21 cellular contexts compared by ENCODE assay signal in the genomic region with DNA sequence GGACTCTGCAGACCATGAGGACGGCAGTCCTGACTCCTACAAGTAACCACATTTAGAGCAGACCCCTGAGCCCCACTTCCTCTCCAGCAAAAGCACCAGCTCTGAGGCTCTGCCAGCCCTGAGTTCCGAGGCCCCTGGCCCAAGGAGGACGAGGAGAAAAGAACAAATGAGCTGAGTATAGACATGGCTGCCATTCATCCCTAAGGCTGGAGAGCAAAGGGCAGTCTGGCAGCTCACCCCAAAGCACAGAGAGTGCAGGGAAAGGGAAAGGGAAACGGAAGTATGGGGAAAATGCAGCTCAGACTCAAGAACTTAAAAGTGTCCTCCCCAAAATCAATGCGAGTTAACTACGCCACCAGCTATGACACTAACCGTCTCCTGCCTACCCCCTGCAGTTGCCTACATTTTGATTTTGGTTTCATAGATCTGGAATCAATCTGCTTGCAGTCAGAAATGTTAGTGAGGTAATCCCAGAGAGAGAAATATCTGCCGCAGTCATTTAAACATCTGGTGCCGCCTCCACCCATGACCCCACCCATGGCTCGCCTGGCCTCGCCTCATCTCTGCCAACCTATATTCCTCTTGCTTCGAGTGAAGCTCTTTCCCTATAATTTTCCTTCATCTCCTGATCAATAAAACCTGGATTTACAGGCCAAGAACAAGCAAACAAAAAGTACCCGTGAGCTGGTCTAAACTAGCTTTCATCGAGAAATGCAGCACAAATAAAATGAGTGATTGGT.
"Had no signal": no experiment of that assay in that cellular context is flagged by ENCODE, and none has a peak within 500 bp of the region (broad histone marks: within the 10 kb centered on the region; RNA-seq: fewer than 3 reads in every experiment).

No MANE protein-coding gene starts in this region.

- H3K4me3 ChIP-seq: left lung, SJCRH30, tibial nerve had no signal

- H3K4me1 Mint-ChIP-seq: activated naive CD4-positive, alpha-beta T cell treated with anti-CD3 and anti-CD28 coated beads, Interleukin-2, amount 10 ng/mL, durations not matched to agents 7 days and 5 days; naive thymus-derived CD4-positive, alpha-beta T cell had no signal

- H3K27ac Mint-ChIP-seq: activated naive CD4-positive, alpha-beta T cell treated with anti-CD3 and anti-CD28 coated beads, Interleukin-2, amount 10 ng/mL, durations not matched to agents 7 days and 5 days; naive thymus-derived CD4-positive, alpha-beta T cell; stimulated activated naive CD8-positive, alpha-beta T cell treated with anti-CD3 and anti-CD28 coated beads, Interleukin-15, Interleukin-2, amounts not matched to agents 100 ng/mL and 50 ng/mL, for 24 hours; T-helper 1 cell treated with Interleukin-12 subunit alpha and Interleukin-12 subunit beta and Interleukin-4 antibody, amounts not matched to agents 30 μg/mL and 1 μg/mL, for 36 hours had no signal

- H3K9me3 ChIP-seq: left lung, SJCRH30, tibial nerve had no signal

- H3K36me3 ChIP-seq: left lung, SJCRH30, tibial nerve had no signal

- H3K9ac ChIP-seq: parathyroid adenoma had no signal

- H3K4me3 Mint-ChIP-seq: activated naive CD4-positive, alpha-beta T cell treated with anti-CD3 and anti-CD28 coated beads, Interleukin-2, amount 10 ng/mL, durations not matched to agents 7 days and 5 days; naive thymus-derived CD4-positive, alpha-beta T cell; stimulated activated naive CD8-positive, alpha-beta T cell treated with anti-CD3 and anti-CD28 coated beads, Interleukin-15, Interleukin-2, amounts not matched to agents 100 ng/mL and 50 ng/mL, for 24 hours; T-helper 1 cell treated with Interleukin-12 subunit alpha and Interleukin-12 subunit beta and Interleukin-4 antibody, amounts not matched to agents 30 μg/mL and 1 μg/mL, for 36 hours had no signal

- H3K27me3 ChIP-seq: left lung, tibial nerve had no signal

- H3K36me3 Mint-ChIP-seq: activated naive CD4-positive, alpha-beta T cell treated with anti-CD3 and anti-CD28 coated beads, Interleukin-2, amount 10 ng/mL, durations not matched to agents 7 days and 5 days; naive thymus-derived CD4-positive, alpha-beta T cell had no signal

- DNase-seq: activated CD4-positive, alpha-beta T cell treated with anti-CD3 and anti-CD28 coated beads, Interleukin-2, amount 50 U/mL, for 1 hour; activated CD4-positive, CD25-positive, alpha-beta regulatory T cell treated with anti-CD3 and anti-CD28 coated beads, Interleukin-2, amount 50 U/mL, for 72 hours; activated CD8-positive, alpha-beta memory T cell treated with anti-CD3 and anti-CD28 coated beads, Interleukin-2, amount 50 U/mL, for 4 hours; activated effector memory CD4-positive, alpha-beta T cell treated with Interleukin-2 at 50 U/mL for 16 hours; activated naive CD4-positive, alpha-beta T cell treated with anti-CD3 and anti-CD28 coated beads, Interleukin-2, amount 10 ng/mL, durations not matched to agents 7 days and 5 days; activated T-cell treated with anti-CD3 and anti-CD28 coated beads, Interleukin-2, amount 50 U/mL, for 48 hours; aorta; dermis blood vessel endothelial cell; effector memory CD4-positive, alpha-beta T cell; foreskin keratinocyte; glutamatergic neuron; kidney; left lung; naive thymus-derived CD4-positive, alpha-beta T cell; SJCRH30; stimulated activated CD4-positive, alpha-beta T cell treated with anti-CD3 and anti-CD28 coated beads, Interleukin-15, amount 100 ng/mL, for 24 hours; stimulated activated CD4-positive, alpha-beta T cell treated with anti-CD3 and anti-CD28 coated beads, Interleukin-2, amount 100 ng/mL, for 48 hours had no signal

- H3K27ac ChIP-seq: foreskin keratinocyte, left lung, parathyroid adenoma, SJCRH30, tibial nerve had no signal

- H3K4me1 ChIP-seq: foreskin keratinocyte, left lung, parathyroid adenoma, SJCRH30, tibial nerve had no signal

- H3K9me3 Mint-ChIP-seq: activated naive CD4-positive, alpha-beta T cell treated with anti-CD3 and anti-CD28 coated beads, Interleukin-2, amount 10 ng/mL, durations not matched to agents 7 days and 5 days; naive thymus-derived CD4-positive, alpha-beta T cell; stimulated activated naive CD8-positive, alpha-beta T cell treated with anti-CD3 and anti-CD28 coated beads, Interleukin-15, Interleukin-2, amounts not matched to agents 100 ng/mL and 50 ng/mL, for 24 hours; T-helper 1 cell treated with Interleukin-12 subunit alpha and Interleukin-12 subunit beta and Interleukin-4 antibody, amounts not matched to agents 30 μg/mL and 1 μg/mL, for 36 hours had no signal

- ATAC-seq: foreskin keratinocyte; left lung; naive thymus-derived CD4-positive, alpha-beta T cell had no signal
